Comparison of ENCODE assay signal across 8 cellular contexts in genomic region chr1:6701437-6702153, GRCh38.
DNase-seq lines count a peak whose midpoint lies in the region; ATAC-seq and TF ChIP-seq lines count a peak whose summit lies in the region.

Gene DNAJC11, minus strand, starts transcription at chr1:6701816. Its CDS starts 16 bp downstream, at chr1:6701800.

- TF ChIP-seq CTCF in AG09309 (IDR thresholded peaks at IDR 0.05; ENCODE audit: control insufficient read depth, insufficient read depth, low read depth, low read length, missing control alignments), result peak; percentile 52

- DNase-seq in AG09309 (ENCODE audit: low read depth), result peak; percentile 55
- DNase-seq in NCI-H2227 treated with DMSO at 0.1 percent for 48 hours (lab: John Stamatoyannopoulos, UW), result peak; percentile 87
- peak; percentile 80 to 86 (median 82) for DNase-seq in activated CD4-positive, CD25-positive, alpha-beta regulatory T cell (lab: John Stamatoyannopoulos, UW)
- DNase-seq in caudate nucleus (lab: John Stamatoyannopoulos, UW), result peak in 60 of 61 donors; percentile 11 to 93 (median 83)
- peak; percentile 88 for DNase-seq in iris pigment epithelial cell (ENCODE audit: low read depth)
- peak; percentile 87 for DNase-seq in stimulated activated CD4-positive, alpha-beta T cell treated with anti-CD3 and anti-CD28 coated beads, Interleukin-12 subunit alpha, Interleukin-12 subunit beta, amount 100 ng/mL, for 4 hours

- H3K27ac ChIP-seq in caudate nucleus (ENCODE audit: low read depth, low read length), result peak within 1 kb of the TSS; percentile 64

- ATAC-seq in GM18907 (IDR thresholded peaks at IDR 0.05; ENCODE audit: unreplicated experiment) (peak; percentile 95), HG03139 (IDR thresholded peaks at IDR 0.05; ENCODE audit: unreplicated experiment) (peak; percentile 91)

- peak within 1 kb of the TSS; percentile 99 for H3K4me3 ChIP-seq in AG09309 (ENCODE audit: control insufficient read depth, low read depth, low read length)

Comparison
In these comparisons a context has a peak if more than half of its experiments do, and no peak if none do; other contexts are left out.
1. Peak in every context shown above with its lines: DNase-seq, ATAC-seq, H3K4me3 ChIP-seq and H3K27ac ChIP-seq.